1 cellular context compared by ENCODE assay signal in the genomic region with DNA sequence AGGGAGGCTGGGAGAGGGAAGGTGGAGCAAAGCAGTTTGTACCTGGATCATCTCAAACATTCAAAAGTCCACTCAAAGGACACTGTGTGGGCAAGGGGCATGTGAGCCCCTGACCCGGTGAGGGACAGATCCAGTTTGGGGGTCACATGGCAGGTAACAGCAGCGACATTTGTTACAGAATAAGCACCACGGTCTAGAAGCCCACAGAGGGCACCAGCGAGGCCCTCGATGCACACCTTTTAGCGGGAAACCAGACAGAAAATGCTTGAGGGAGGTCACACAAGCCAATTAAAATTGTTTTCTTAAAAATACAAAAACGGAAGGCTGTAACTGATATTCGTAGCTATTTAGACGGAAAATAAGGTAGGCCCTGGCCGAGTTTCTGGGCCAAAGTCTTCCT.
A peak's percentile ranks its signal among the peaks of the same experiment; 100 is the strongest.
TF ChIP-seq lines count a peak whose summit lies in the region.

No MANE protein-coding gene starts in this region.

TF ChIP-seq in WTC11, 78 proteins besides CTCF, POLR2A, EP300 and RAD21 (continued from another document):
- TF ChIP-seq USF1 (CRISPR knock-in tag; IDR thresholded peaks at IDR 0.05): peak; percentile 48; the same call in 1 of the 2 replicates
- no peak for TF ChIP-seq RELA (CRISPR knock-in tag; IDR thresholded peaks at IDR 0.05; ENCODE audit: borderline replicate concordance)
- no peak for TF ChIP-seq ZNF138 (CRISPR knock-in tag; conservative IDR thresholded peaks at IDR 0.05)
